ENCODE assay signal across 8 cellular contexts in genomic region chr6:26420607-26421235, GRCh38. TPM values are rescaled to one million over a fixed set of nuclear protein-coding genes. Genes with fewer than 3 reads are reported as not detected.
A peak's percentile ranks its signal among the peaks of the same experiment; 100 is the strongest.
DNase-seq lines count a peak whose midpoint lies in the region; ATAC-seq and TF ChIP-seq lines count a peak whose summit lies in the region.

No MANE protein-coding gene starts in this region.

- no peak overlapping the region for H3K27ac ChIP-seq in Karpas-422 (ENCODE audit: low read length)
- H3K27ac ChIP-seq in right atrium auricular region = peak overlapping the region; percentile 90 to 92

- H3K27me3 ChIP-seq in Karpas-422 (ENCODE audit: low read length) = no peaks in the 10 kb centered on the region
- H3K27me3 ChIP-seq in right atrium auricular region = no peaks in the 10 kb centered on the region

- H3K36me3 ChIP-seq in Karpas-422 (ENCODE audit: insufficient read depth, low read length) (peaks cover 7% of the 10 kb centered on the region), right atrium auricular region (no peaks in the 10 kb centered on the region)

- peak overlapping the region; percentile 94 for H2AFZ ChIP-seq in Karpas-422 (ENCODE audit: low read length)

- TF ChIP-seq CTCF in AG09319 (IDR thresholded peaks at IDR 0.05; ENCODE audit: low read depth, low read length) (peak; percentile 24), GM12865 (IDR thresholded peaks at IDR 0.05; ENCODE audit: insufficient read depth, low read depth, low read length, missing control alignments) (peak; percentile 56), right atrium auricular region (IDR thresholded peaks at IDR 0.05) (no peak)

- peak overlapping the region; percentile 81 for H3K9ac ChIP-seq in Karpas-422 (ENCODE audit: low read length)

- no peak for DNase-seq in AG09319 (ENCODE audit: extremely low read depth, low read depth)
- DNase-seq in GM12865 (ENCODE audit: low read depth) = peak; percentile 64
- DNase-seq in Karpas-422 = peak; percentile 79
- no peak for DNase-seq in activated naive CD4-positive, alpha-beta T cell treated with anti-CD3 and anti-CD28 coated beads, Interleukin-2, amount 50 U/mL, for 72 hours (ENCODE audit: low spot score in 2 of 2)
- DNase-seq in right atrium auricular region (ENCODE audit: low spot score) = no peak
- peak; percentile 31 for DNase-seq in renal cortical epithelial cell (ENCODE audit: low read depth)
- no peak for DNase-seq in NCI-H1694 treated with DMSO at 0.1 percent for 48 hours (lab: John Stamatoyannopoulos, UW)
- no peak for DNase-seq in cerebellar nuclear complex (lab: John Stamatoyannopoulos, UW)

- ATAC-seq in activated naive CD4-positive, alpha-beta T cell treated with anti-CD3 and anti-CD28 coated beads, Interleukin-2, amount 50 U/mL, for 72 hours = peak; percentile 26 to 39

- peaks cover 25% of the 10 kb centered on the region for H3K4me1 ChIP-seq in Karpas-422 (ENCODE audit: low read length)
- peaks cover 0 to 15% of the 10 kb centered on the region in 2 donors for H3K4me1 ChIP-seq in right atrium auricular region

- H4K20me1 ChIP-seq in Karpas-422 (ENCODE audit: insufficient read depth, low read depth, low read length) = no peaks in the 10 kb centered on the region

- H3K27ac Mint-ChIP-seq in activated naive CD4-positive, alpha-beta T cell treated with anti-CD3 and anti-CD28 coated beads, Interleukin-2, amount 50 U/mL, for 72 hours = no peak overlapping the region

- H3K9me3 ChIP-seq in Karpas-422 (ENCODE audit: low read length) (no peaks in the 10 kb centered on the region; the same call in 1 of the 2 replicates), right atrium auricular region (no peaks in the 10 kb centered on the region)

- H3K36me3 Mint-ChIP-seq in activated naive CD4-positive, alpha-beta T cell treated with anti-CD3 and anti-CD28 coated beads, Interleukin-2, amount 50 U/mL, for 72 hours = peaks cover 14 to 35% of the 10 kb centered on the region in 2 donors

- peaks cover 15 to 18% of the 10 kb centered on the region in 2 donors for H3K9me3 Mint-ChIP-seq in activated naive CD4-positive, alpha-beta T cell treated with anti-CD3 and anti-CD28 coated beads, Interleukin-2, amount 50 U/mL, for 72 hours

- no peaks in the 10 kb centered on the region for H3K9me2 ChIP-seq in Karpas-422 (replicated peaks; ENCODE audit: insufficient read depth, low read length)

- H3K79me2 ChIP-seq in Karpas-422 (ENCODE audit: low read length) = peaks cover 2% of the 10 kb centered on the region; the same call in 1 of the 2 replicates

- H3K4me3 ChIP-seq in GM12865 (ENCODE audit: low read depth, low read length) = peak overlapping the region; percentile 97
- H3K4me3 ChIP-seq in Karpas-422 (ENCODE audit: low read length) = peak overlapping the region; percentile 84
- peak overlapping the region; percentile 73 to 87 for H3K4me3 ChIP-seq in right atrium auricular region

- peak overlapping the region; percentile 89 for H3K4me2 ChIP-seq in Karpas-422 (ENCODE audit: low read depth, low read length, poor library complexity, severe bottlenecking)

RNA-seq across cellular contexts. Expression of gene BTN3A1, which starts 18.6 kb away (rescaled TPM):
- total RNA-seq in Karpas-422 (2014; rRNA removed; shearing (Covaris generic); ENCODE audit: low replicate concordance) = 30.5 and 32.7 TPM in 2 replicates
- total RNA-seq in activated naive CD4-positive, alpha-beta T cell treated with anti-CD3 and anti-CD28 coated beads, Interleukin-2, amount 50 U/mL, for 72 hours = 10 to 100 TPM; 47.8 to 79.8 TPM
- total RNA-seq in right atrium auricular region (1 to 10 TPM; 3.6 to 6.6 TPM), renal cortical epithelial cell (15.1 and 18.4 TPM in 2 replicates)

RNA-seq across cellular contexts. Expression of gene BTN3A3, which starts 19.6 kb away (rescaled TPM):
- total RNA-seq in Karpas-422 (2014; rRNA removed; shearing (Covaris generic); ENCODE audit: low replicate concordance) = 15.2 and 24.1 TPM in 2 replicates
- 10 to 100 TPM; 49.7 to 63.8 TPM for total RNA-seq in activated naive CD4-positive, alpha-beta T cell treated with anti-CD3 and anti-CD28 coated beads, Interleukin-2, amount 50 U/mL, for 72 hours
- total RNA-seq in right atrium auricular region (1 to 10 TPM; 5.6 to 8.7 TPM), renal cortical epithelial cell (10.1 and 10.6 TPM in 2 replicates)

RNA-seq across cellular contexts. Expression of gene BTN2A1, which starts 37.0 kb away (rescaled TPM):
- total RNA-seq in Karpas-422 (2014; rRNA removed; shearing (Covaris generic); ENCODE audit: low replicate concordance) = 6.4 and 12.6 TPM in 2 replicates
- total RNA-seq in activated naive CD4-positive, alpha-beta T cell treated with anti-CD3 and anti-CD28 coated beads, Interleukin-2, amount 50 U/mL, for 72 hours = 10 to 100 TPM; 21.8 to 37.0 TPM
- total RNA-seq in right atrium auricular region (10 to 100 TPM in 1 of 2 donors, 1 to 10 TPM in 1; 7.6 to 13.9 TPM), renal cortical epithelial cell (8.2 and 13.5 TPM in 2 replicates)

RNA-seq across cellular contexts. Expression of gene BTN2A2, which starts 37.8 kb away (rescaled TPM):
- total RNA-seq in Karpas-422 (2014; rRNA removed; shearing (Covaris generic); ENCODE audit: low replicate concordance) = 16.8 and 18.4 TPM in 2 replicates
- total RNA-seq in activated naive CD4-positive, alpha-beta T cell treated with anti-CD3 and anti-CD28 coated beads, Interleukin-2, amount 50 U/mL, for 72 hours = 10 to 100 TPM; 23.5 to 43.5 TPM
- total RNA-seq in right atrium auricular region (1 to 10 TPM; 2.6 to 4.4 TPM), renal cortical epithelial cell (17.2 and 33.9 TPM in 2 replicates)

RNA-seq across cellular contexts. Expression of gene BTN3A2, which starts 55.7 kb away (rescaled TPM):
- 40.4 and 41.2 TPM in 2 replicates for total RNA-seq in Karpas-422 (2014; rRNA removed; shearing (Covaris generic); ENCODE audit: low replicate concordance)
- 100 to 1,000 TPM in 1 of 2 donors, 10 to 100 TPM in 1; 78.2 to 121 TPM for total RNA-seq in activated naive CD4-positive, alpha-beta T cell treated with anti-CD3 and anti-CD28 coated beads, Interleukin-2, amount 50 U/mL, for 72 hours
- total RNA-seq in right atrium auricular region (10 to 100 TPM in 1 of 2 donors, 1 to 10 TPM in 1; 6.5 to 12.9 TPM), renal cortical epithelial cell (22.7 and 24.3 TPM in 2 replicates)

Comparison
In these comparisons a context has a peak if more than half of its experiments do, and no peak if none do; other contexts are left out.
1. DNase-seq: peak in GM12865 (single experiment), Karpas-422 (single experiment) and renal cortical epithelial cell (single experiment); none in AG09319 (single experiment), activated naive CD4-positive, alpha-beta T cell treated with anti-CD3 and anti-CD28 coated beads, Interleukin-2, amount 50 U/mL, for 72 hours (0 of 2), right atrium auricular region (single experiment), NCI-H1694 treated with DMSO at 0.1 percent for 48 hours (single experiment) and cerebellar nuclear complex (0 of 2).
2. CTCF ChIP-seq: peak in AG09319 (single experiment) and GM12865 (single experiment); none in right atrium auricular region (0 of 2).
3. Peak in every context shown above with its lines, with median percentiles within 50 percentile points of each other: H3K4me3 ChIP-seq.